In the genomic region with DNA sequence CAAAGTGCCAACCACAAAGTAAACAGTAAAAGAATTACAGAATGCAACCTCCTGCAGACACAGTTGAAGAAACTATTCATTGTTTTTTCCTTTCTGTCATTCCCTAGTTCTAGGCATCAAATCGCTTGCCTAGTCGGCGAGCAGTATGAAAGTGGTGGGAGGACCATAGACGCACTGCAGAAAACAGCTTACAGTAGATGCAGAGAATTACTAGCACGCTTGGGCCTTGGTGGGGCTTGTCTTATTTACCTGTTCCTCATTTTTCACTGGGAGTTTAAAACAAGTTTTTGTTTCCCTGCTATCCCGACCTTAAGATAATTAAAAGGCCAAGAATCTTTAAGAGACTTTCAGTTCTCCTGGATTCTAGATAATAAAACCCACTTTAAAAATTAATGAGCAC, we compare ENCODE assay signal across 8 cellular contexts. TPM values are rescaled to one million over a fixed set of nuclear protein-coding genes. Genes with fewer than 3 reads are reported as not detected.
DNase-seq lines count a peak whose midpoint lies in the region; TF ChIP-seq lines count a peak whose summit lies in the region.

No MANE protein-coding gene starts in this region.

- peaks cover 3% of the 10 kb centered on the region for H3K27me3 Mint-ChIP-seq in activated naive CD4-positive, alpha-beta T cell treated with anti-CD3 and anti-CD28 coated beads for 36 hours (ENCODE audit: low read depth)

- H3K4me3 ChIP-seq in iPS-20b (ENCODE audit: low read length): peak overlapping the region; percentile 94
- H3K4me3 ChIP-seq in suprapubic skin: peak overlapping the region; percentile 66

- DNase-seq in activated naive CD4-positive, alpha-beta T cell treated with anti-CD3 and anti-CD28 coated beads for 36 hours: no peak
- no peak for DNase-seq in activated naive CD4-positive, alpha-beta T cell treated with Interleukin-2 at 50 U/mL for 16 hours
- DNase-seq in suprapubic skin (ENCODE audit: low spot score in 2 of 2): no peak
- DNase-seq in iPS-NIHi11 (ENCODE audit: low spot score): no peak
- no peak for DNase-seq in A172 (ENCODE audit: low spot score)
- no peak for DNase-seq in DMS153 treated with DMSO at 0.1 percent for 48 hours (lab: John Stamatoyannopoulos, UW; ENCODE audit: unreplicated experiment)

- peak overlapping the region; percentile 94; the same call in 1 of the 2 replicates for H3K9ac ChIP-seq in iPS-20b (ENCODE audit: low read depth, low read length)

- no peaks in the 10 kb centered on the region for H3K9me3 ChIP-seq in iPS-20b (ENCODE audit: insufficient read depth, low read depth, low read length)
- H3K9me3 ChIP-seq in suprapubic skin: no peaks in the 10 kb centered on the region

- H3K27ac ChIP-seq in VCaP (peak overlapping the region; percentile 84), iPS-20b (ENCODE audit: low read length) (no peak overlapping the region), suprapubic skin (no peak overlapping the region)

- WGBS in suprapubic skin: 84% methylated on average over 6 of the region's 6 CpGs

- peak overlapping the region; percentile 99 for H3K4me3 Mint-ChIP-seq in activated naive CD4-positive, alpha-beta T cell treated with anti-CD3 and anti-CD28 coated beads for 36 hours

- peaks cover 33% of the 10 kb centered on the region for H3K4me1 Mint-ChIP-seq in activated naive CD4-positive, alpha-beta T cell treated with anti-CD3 and anti-CD28 coated beads for 36 hours (ENCODE audit: low read depth)

- no peaks in the 10 kb centered on the region for H3K9me3 Mint-ChIP-seq in activated naive CD4-positive, alpha-beta T cell treated with anti-CD3 and anti-CD28 coated beads for 36 hours

- H3K36me3 ChIP-seq in iPS-20b (ENCODE audit: insufficient read depth, low read depth, low read length) (peaks cover 9% of the 10 kb centered on the region; the same call in 1 of the 2 replicates), suprapubic skin (no peaks in the 10 kb centered on the region)

- no peak for TF ChIP-seq EP300 in suprapubic skin (IDR thresholded peaks at IDR 0.05)

- no peak for TF ChIP-seq CTCF in VCaP (conservative IDR thresholded peaks at IDR 0.05)
- no peak for TF ChIP-seq CTCF in suprapubic skin (IDR thresholded peaks at IDR 0.05)

- peaks cover 9% of the 10 kb centered on the region for H3K36me3 Mint-ChIP-seq in activated naive CD4-positive, alpha-beta T cell treated with anti-CD3 and anti-CD28 coated beads for 36 hours (ENCODE audit: low read depth)

- H3K27me3 ChIP-seq in iPS-20b (ENCODE audit: insufficient read depth, low read length) (peaks cover 13% of the 10 kb centered on the region; the same call in 1 of the 2 replicates), suprapubic skin (peaks cover 2% of the 10 kb centered on the region)

- no peak for TF ChIP-seq POLR2A in suprapubic skin (IDR thresholded peaks at IDR 0.05)

- peaks cover 18% of the 10 kb centered on the region for H3K4me1 ChIP-seq in iPS-20b (ENCODE audit: insufficient read depth, low read length)
- peaks cover 34% of the 10 kb centered on the region for H3K4me1 ChIP-seq in suprapubic skin

- intact Hi-C loops in activated naive CD4-positive, alpha-beta T cell treated with anti-CD3 and anti-CD28 coated beads for 36 hours (cut with micrococcal nuclease): loop anchor here (1.0 to 10.0 kb wide), 5 partner anchors 21 to 1765 kb away; partner anchors contain the start of genes DCDC1, DNAJC24, ELP4 and IMMP1L

- peak overlapping the region; percentile 99 for H3K27ac Mint-ChIP-seq in activated naive CD4-positive, alpha-beta T cell treated with anti-CD3 and anti-CD28 coated beads for 36 hours

- CTCF ChIA-PET in activated naive CD4-positive, alpha-beta T cell treated with anti-CD3 and anti-CD28 coated beads for 36 hours (lab: Charles Lee): interaction anchor here (2.8 kb wide), 1 partner anchor 12 kb away, joined by 9 read pairs; no protein-coding TSS in a partner anchor

RNA-seq across cellular contexts. Expression of gene ARL14EP, which starts 0.7 kb away (rescaled TPM):
- total RNA-seq in activated naive CD4-positive, alpha-beta T cell treated with anti-CD3 and anti-CD28 coated beads for 36 hours: 10 to 100 TPM; 17.9 to 22.1 TPM
- 10 to 100 TPM; 15.1 to 31.5 (median 20.6) TPM for total RNA-seq in suprapubic skin
- 32.8 and 33.4 TPM in 2 replicates for total RNA-seq in A172 (2014; rRNA removed; shearing (Covaris generic))
